In genomic region chr19:32459199-32459865, GRCh38 we compare ENCODE assay signal across 28 cellular contexts. TPM values are rescaled to one million over a fixed set of nuclear protein-coding genes. Genes with fewer than 3 reads are reported as not detected.
A peak's percentile ranks its signal among the peaks of the same experiment; 100 is the strongest.
DNase-seq lines count a peak whose midpoint lies in the region; ATAC-seq and TF ChIP-seq lines count a peak whose summit lies in the region.
"Had no signal": no experiment of that assay in that cellular context is flagged by ENCODE, and none has a peak within 500 bp of the region (broad histone marks: within the 10 kb centered on the region; RNA-seq: fewer than 3 reads in every experiment).

No MANE protein-coding gene starts in this region.

- H3K27ac Mint-ChIP-seq in T-helper 17 cell: peak overlapping the region; percentile 74
- H3K27ac Mint-ChIP-seq: activated B cell treated with CpG ODN at 0.5 μM for 24 hours; activated T-helper 1 cell treated with anti-CD3 and anti-CD28 coated beads, Interleukin-12 subunit alpha, Interleukin-12 subunit beta, Interleukin-2, Interleukin-4 antibody, amounts not matched to agents 30 ng/mL and 10 ng/mL and 1 ng/mL, durations not matched to agents 14 hours and 24 hours and 36 hours had no signal

- H3K4me1 ChIP-seq in right atrium auricular region (peaks cover 0 to 9% of the 10 kb centered on the region in 2 donors), heart right ventricle (peaks cover 0 to 19% (median 9%) of the 10 kb centered on the region in 9 donors)
- H3K4me1 ChIP-seq: breast epithelium, SJSA1, thyroid gland had no signal

- DNase-seq in right atrium auricular region (ENCODE audit: low spot score) (no peak), heart right ventricle (no peak), T-helper 17 cell (no peak), kidney tubule cell (ENCODE audit: low spot score) (peak; percentile 4), DMS53 treated with DMSO at 0.1 percent for 48 hours (lab: John Stamatoyannopoulos, UW; ENCODE audit: unreplicated experiment) (no peak)
- DNase-seq in activated naive CD4-positive, alpha-beta T cell treated with anti-CD3 and anti-CD28 coated beads, Interleukin-2, amount 50 U/mL, for 16 hours: no peak
- DNase-seq: activated B cell treated with CpG ODN at 0.5 μM for 24 hours; activated naive CD4-positive, alpha-beta T cell treated with anti-CD3 and anti-CD28 coated beads, Interleukin-2, amount 10 ng/mL, durations not matched to agents 7 days and 5 days; amygdala; DMS79 treated with DMSO at 0.1 percent for 48 hours; effector CD4-positive, alpha-beta T cell; erythroblast; Karpas-422; NCI-H1436; NCI-H2081 treated with DMSO at 0.1 percent for 48 hours; NCI-H226; NCI-H774; RPMI8226; stimulated activated CD4-positive, alpha-beta T cell treated with anti-CD3 and anti-CD28 coated beads, Interleukin-15, amount 100 ng/mL, for 24 hours; stimulated activated naive CD8-positive, alpha-beta T cell treated with anti-CD3 and anti-CD28 coated beads, Interleukin-15, amount 100 ng/mL, for 72 hours; thyroid gland had no signal

- H3K27me3 ChIP-seq in right atrium auricular region (no peaks in the 10 kb centered on the region), heart right ventricle (no peaks in the 10 kb centered on the region)
- H3K27me3 ChIP-seq: BLaER1, breast epithelium, neutrophil, SJSA1, thyroid gland had no signal

- 63 to 66% methylated on average over 3 of the region's 3 CpGs for WGBS in heart right ventricle, 2 donors

- no peaks in the 10 kb centered on the region for H3K27me3 Mint-ChIP-seq in T-helper 17 cell
- H3K27me3 Mint-ChIP-seq: activated B cell treated with CpG ODN at 0.5 μM for 24 hours; activated naive CD4-positive, alpha-beta T cell treated with anti-CD3 and anti-CD28 coated beads, Interleukin-2, amount 10 ng/mL, durations not matched to agents 7 days and 5 days; stimulated activated naive CD8-positive, alpha-beta T cell treated with anti-CD3 and anti-CD28 coated beads, Interleukin-15, amount 100 ng/mL, for 72 hours had no signal

- H3K36me3 ChIP-seq in right atrium auricular region (peaks cover 7% of the 10 kb centered on the region), heart right ventricle (peaks cover 0 to 60% (median 3%) of the 10 kb centered on the region in 9 donors)
- H3K36me3 ChIP-seq: breast epithelium had no signal

- intact Hi-C loops in heart right ventricle (cut with DNase I): no loop called here

- no peaks in the 10 kb centered on the region for H3K36me3 Mint-ChIP-seq in T-helper 17 cell (ENCODE audit: low read depth)

- no peaks in the 10 kb centered on the region for H3K9me3 ChIP-seq in right atrium auricular region
- no peaks in the 10 kb centered on the region for H3K9me3 ChIP-seq in heart right ventricle
- H3K9me3 ChIP-seq in T-helper 17 cell (ENCODE audit: control insufficient read depth, low read length, poor library complexity, severe bottlenecking): no peaks in the 10 kb centered on the region
- H3K9me3 ChIP-seq: BLaER1, breast epithelium, neutrophil, SJSA1, thyroid gland had no signal

- H3K27ac ChIP-seq in right atrium auricular region (peak overlapping the region; percentile 14 to 27), heart right ventricle (peak overlapping the region in 1 of 10 donors; percentile 6)
- H3K27ac ChIP-seq: BLaER1, breast epithelium, GM23248, neutrophil, SJSA1, thyroid gland had no signal

- H3K4me1 Mint-ChIP-seq in T-helper 17 cell: peaks cover 8% of the 10 kb centered on the region

- H3K4me3 Mint-ChIP-seq in T-helper 17 cell: peak overlapping the region; percentile 25
- H3K4me3 Mint-ChIP-seq: activated B cell treated with CpG ODN at 0.5 μM for 24 hours; activated naive CD4-positive, alpha-beta T cell treated with anti-CD3 and anti-CD28 coated beads, Interleukin-2, amount 10 ng/mL, durations not matched to agents 7 days and 5 days; stimulated activated naive CD8-positive, alpha-beta T cell treated with anti-CD3 and anti-CD28 coated beads, Interleukin-15, amount 100 ng/mL, for 72 hours had no signal

- TF ChIP-seq CTCF in right atrium auricular region (IDR thresholded peaks at IDR 0.05) (no peak), heart right ventricle (IDR thresholded peaks at IDR 0.05) (no peak)

- H3K4me3 ChIP-seq in right atrium auricular region: no peak overlapping the region
- no peak overlapping the region for H3K4me3 ChIP-seq in heart right ventricle
- H3K4me3 ChIP-seq: BLaER1, breast epithelium, GM23248, SJSA1, thyroid gland had no signal

- ATAC-seq in heart right ventricle (no peak), T-helper 17 cell (no peak), GM18868 (IDR thresholded peaks at IDR 0.05; ENCODE audit: unreplicated experiment) (no peak)
- ATAC-seq: stimulated activated naive CD8-positive, alpha-beta T cell treated with anti-CD3 and anti-CD28 coated beads, Interleukin-15, amount 100 ng/mL, for 72 hours had no signal

RNA-seq across cellular contexts. Expression of gene DPY19L3, which starts 53.8 kb away (rescaled TPM):
- 10 to 100 TPM in 1 of 2 donors, 1 to 10 TPM in 1; 3.7 to 14.6 TPM for total RNA-seq in right atrium auricular region
- 10 to 100 TPM in 1 of 10 donors, 1 to 10 TPM in 9; 3.2 to 11.8 (median 4.7) TPM for total RNA-seq in heart right ventricle
- 1 to 10 TPM; 2.9 to 3.5 TPM for polyA plus RNA-seq in heart right ventricle
- total RNA-seq in T-helper 17 cell: 10 to 100 TPM; 10.2 to 14.7 TPM
